Comparison of ENCODE assay signal across 1 cellular context in genomic region chr6:36962874-36963273, GRCh38.
TF ChIP-seq lines count a peak whose summit lies in the region.

No MANE protein-coding gene starts in this region.

TF ChIP-seq in GM23338, 12 proteins besides CTCF, POLR2A, EP300 and RAD21 (continued from another document):
- TF ChIP-seq EZH2 (IDR thresholded peaks at IDR 0.05; ENCODE audit: low read depth, unreplicated experiment) (no peak), ZNF114 (CRISPR knock-in tag; IDR thresholded peaks at IDR 0.05) (no peak), ETS1 (IDR thresholded peaks at IDR 0.05) (no peak)
